ENCODE assay signal across 23 cellular contexts in the genomic region with DNA sequence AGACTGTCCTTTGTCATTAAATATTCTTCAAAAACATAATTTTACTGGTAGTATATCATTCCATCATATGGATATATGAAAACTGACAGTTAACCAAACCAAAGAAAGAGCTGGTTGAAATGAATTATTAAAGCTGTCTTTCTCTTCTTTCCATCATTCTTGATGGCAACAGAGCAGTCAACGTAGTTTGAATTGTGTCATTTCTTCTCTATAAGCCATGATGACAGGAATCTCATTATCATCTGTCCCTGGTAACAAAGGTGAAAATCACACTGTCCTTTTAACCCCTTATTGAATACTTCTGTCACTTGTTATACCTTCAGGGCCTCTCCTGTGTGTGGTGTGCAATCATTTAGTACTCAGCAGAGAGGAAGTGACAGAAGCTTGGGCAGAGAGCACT.
"Had no signal": no experiment of that assay in that cellular context is flagged by ENCODE, and none has a peak within 500 bp of the region (broad histone marks: within the 10 kb centered on the region; RNA-seq: fewer than 3 reads in every experiment).

No MANE protein-coding gene starts in this region.

- ATAC-seq: effector memory CD8-positive, alpha-beta T cell; esophagus mucosa; gastrocnemius medialis; heart right ventricle; left cardiac atrium; left lung; left ventricle myocardium superior; lower lobe of right lung; mucosa of descending colon had no signal

- H3K4me3 ChIP-seq: colonic mucosa, esophagus squamous epithelium, gastrocnemius medialis, heart right ventricle, left lung, lower lobe of right lung, mucosa of descending colon had no signal

- H3K27me3 ChIP-seq: colonic mucosa, esophagus squamous epithelium, gastrocnemius medialis, heart right ventricle, left lung had no signal

- DNase-seq: colonic mucosa; cortex of kidney; effector CD8-positive, alpha-beta T cell; effector memory CD8-positive, alpha-beta T cell; endodermal cell; erythroblast; esophagus squamous epithelium; foreskin fibroblast; foreskin melanocyte; gastrocnemius medialis; glutamatergic neuron; head of caudate nucleus; heart right ventricle; hippocampal formation; left cardiac atrium; left lung; left ventricle myocardium superior; lower lobe of right lung; mesenchymal stem cell; mucosa of descending colon; naive B cell had no signal

- H3K27ac ChIP-seq: colonic mucosa, epithelial cell of prostate, esophagus squamous epithelium, gastrocnemius medialis, heart right ventricle, left lung, lower lobe of right lung had no signal

- H3K9me3 ChIP-seq: colonic mucosa, esophagus squamous epithelium, gastrocnemius medialis, heart right ventricle, left lung, lower lobe of right lung, mucosa of descending colon had no signal

- H3K36me3 ChIP-seq: colonic mucosa, esophagus squamous epithelium, gastrocnemius medialis, heart right ventricle, left lung, lower lobe of right lung had no signal

- H3K4me1 ChIP-seq: colonic mucosa, esophagus squamous epithelium, gastrocnemius medialis, heart right ventricle, left lung, lower lobe of right lung had no signal
